In the genomic region with DNA sequence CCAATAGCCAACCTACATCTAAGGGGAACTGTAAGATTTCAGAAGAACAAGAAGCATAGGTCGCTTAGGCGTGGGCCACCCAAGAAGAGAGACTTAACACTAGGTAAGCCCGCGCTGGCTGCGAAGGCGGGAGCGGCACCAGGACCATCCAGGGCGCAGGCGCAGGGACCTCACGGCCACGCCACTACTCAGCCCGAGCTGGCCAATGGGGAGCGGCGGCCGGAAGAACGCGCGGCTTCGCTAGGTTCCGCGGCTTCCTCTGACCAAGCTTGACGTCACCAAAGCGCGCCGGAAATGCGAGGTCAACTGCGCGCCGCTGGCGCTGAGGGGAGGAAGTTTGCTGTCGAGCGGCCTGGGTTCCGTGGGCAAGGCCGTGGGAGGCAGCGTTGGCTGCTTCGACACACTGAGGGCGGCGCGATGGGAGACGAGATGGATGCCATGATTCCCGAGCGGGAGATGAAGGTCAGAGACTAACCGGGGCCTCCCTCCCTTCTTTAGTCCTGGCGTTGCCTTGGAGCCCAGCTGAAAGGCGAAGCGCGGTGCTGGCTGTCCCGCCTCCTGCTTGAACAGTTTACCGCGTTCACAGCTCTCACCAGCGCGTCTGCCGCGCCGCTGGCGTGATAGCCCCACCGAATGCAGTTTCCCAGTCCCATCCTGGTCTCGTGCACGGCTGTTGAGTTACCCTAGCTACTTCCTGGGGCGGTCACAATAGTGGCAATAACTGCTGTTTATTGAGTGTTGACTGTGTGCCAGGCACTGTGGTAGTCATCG, we compare ENCODE assay signal across 8 cellular contexts.
DNase-seq lines count a peak whose midpoint lies in the region; ATAC-seq and TF ChIP-seq lines count a peak whose summit lies in the region.

TSS of gene NUP214 (plus strand) at position 299 of the 771 bp plus-strand sequence. CDS start at position 418, 119 bp downstream.

- ATAC-seq in GM19035 (IDR thresholded peaks at IDR 0.05; ENCODE audit: unreplicated experiment) (peak; percentile 97), HG03354 (IDR thresholded peaks at IDR 0.05; ENCODE audit: poor library complexity, severe bottlenecking, unreplicated experiment) (peak; percentile 97)

- DNase-seq in AG09319 (ENCODE audit: extremely low read depth, low read depth) (peak; percentile 87), NCI-H446 treated with DMSO at 0.1 percent for 48 hours (lab: John Stamatoyannopoulos, UW) (peak; percentile 87), cerebellar nuclear complex (lab: John Stamatoyannopoulos, UW) (peak; percentile 52 to 83), islet precursor cell (peak; percentile 99)
- peak; percentile 100 for DNase-seq in activated CD4-positive, CD25-positive, alpha-beta regulatory T cell treated with anti-CD3 and anti-CD28 coated beads, Interleukin-2, amount 50 U/mL, for 72 hours
- peak; percentile 99 to 100 (median 100) for DNase-seq in stimulated activated CD4-positive, alpha-beta T cell treated with anti-CD3 and anti-CD28 coated beads, Interleukin-12 subunit alpha, Interleukin-12 subunit beta, amount 100 ng/mL, for 48 hours (ENCODE audit: low read depth in 2 of 3, low spot score in 1 of 3)

- TF ChIP-seq CTCF in AG09319 (IDR thresholded peaks at IDR 0.05; ENCODE audit: low read depth, low read length) = no peak

Comparison
In these comparisons a context has a peak if more than half of its experiments do, and no peak if none do; other contexts are left out.
1. Peak in every context shown above with its lines: DNase-seq and ATAC-seq.